ENCODE assay signal across 8 cellular contexts in the genomic region with DNA sequence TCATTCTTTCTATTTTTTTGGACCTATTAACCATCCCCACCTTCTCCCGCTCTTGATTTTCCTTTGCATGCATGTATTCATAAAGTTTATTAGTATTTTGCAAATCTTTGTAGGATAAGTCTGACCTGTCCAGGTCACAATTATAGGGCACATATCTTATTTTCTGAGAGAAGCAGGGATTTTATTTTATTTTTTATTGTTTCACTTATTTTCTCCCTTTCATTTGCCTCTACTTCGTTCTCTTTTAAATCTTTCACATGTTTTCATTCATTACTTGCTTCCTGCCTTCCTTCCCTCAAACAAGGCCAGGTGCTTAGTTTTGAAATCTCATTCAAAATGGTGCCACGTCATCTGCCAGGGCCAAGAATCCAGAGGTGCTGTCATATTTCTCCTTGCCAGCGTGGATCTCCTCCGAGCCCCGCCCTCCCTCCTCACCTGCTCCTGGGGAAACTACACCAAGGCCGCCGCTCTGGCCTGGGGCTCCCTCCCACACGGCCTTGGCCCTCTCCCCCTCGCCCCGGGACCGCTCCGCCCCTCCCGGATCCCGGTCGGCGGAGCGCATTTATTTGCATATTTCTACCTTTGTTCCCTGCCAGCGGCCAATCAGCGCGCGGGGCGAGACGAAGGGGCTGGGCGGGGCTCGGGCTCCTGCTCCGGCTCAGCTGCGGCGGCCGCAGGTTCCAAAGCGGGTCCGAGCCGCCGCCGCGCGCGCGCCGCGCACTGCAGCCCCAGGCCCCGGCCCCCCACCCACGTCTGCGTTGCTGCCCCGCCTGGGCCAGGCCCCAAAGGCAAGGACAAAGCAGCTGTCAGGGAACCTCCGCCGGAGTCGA. TPM values are rescaled to one million over a fixed set of nuclear protein-coding genes. Genes with fewer than 3 reads are reported as not detected.
DNase-seq lines count a peak whose midpoint lies in the region; ATAC-seq and TF ChIP-seq lines count a peak whose summit lies in the region.

A gene (plus strand): TSS at position 654 of the 830 bp plus-strand sequence. CDS start 213 bp downstream, outside the sequence.

- intact Hi-C loops in Caco-2 (cut with micrococcal nuclease; ENCODE audit: unreplicated experiment): loop anchor here (1.0 to 5.0 kb wide), 5 partner anchors 9 to 156 kb away; no protein-coding TSS in a partner anchor
- intact Hi-C loops in Right ventricle myocardium superior (cut with DNase I): no loop called here

- no peak for TF ChIP-seq POLR2A in NB4 (IDR thresholded peaks at IDR 0.05; ENCODE audit: extremely low read depth, insufficient read length)

- WGBS in thymus: 3% methylated on average over 48 of the region's 48 CpGs

- peak within 1 kb of the TSS; percentile 91 for H3K27ac Mint-ChIP-seq in Caco-2 (ENCODE audit: unreplicated experiment)

- no peaks in the 10 kb centered on the region for H3K27me3 ChIP-seq in Caco-2 (replicated peaks; ENCODE audit: control insufficient read depth, insufficient read depth, low read length)
- no peaks in the 10 kb centered on the region for H3K27me3 ChIP-seq in adipocyte (replicated peaks; ENCODE audit: control insufficient read depth, insufficient read depth, low read length)
- H3K27me3 ChIP-seq in thymus (ENCODE audit: control insufficient read depth, insufficient read depth): peaks cover 4% of the 10 kb centered on the region

- peak within 1 kb of the TSS; percentile 92 for H3K4me3 Mint-ChIP-seq in Caco-2 (ENCODE audit: unreplicated experiment)

- H3K9me3 Mint-ChIP-seq in Caco-2 (ENCODE audit: unreplicated experiment): no peaks in the 10 kb centered on the region

- H3K27me3 Mint-ChIP-seq in Caco-2 (ENCODE audit: insufficient read depth, unreplicated experiment): no peaks in the 10 kb centered on the region

- TSS peak; percentile 60 for BruUV-seq in Caco-2 (replicated peaks; lab: Mats Ljungman, UMichigan)

- CTCF ChIA-PET in Caco-2 (lab: Charles Lee): interaction anchor here (1.0 kb wide), 1 partner anchor 51 kb away, joined by 6 read pairs; no protein-coding TSS in a partner anchor

- no peak for TF ChIP-seq CTCF in Caco-2 (IDR thresholded peaks at IDR 0.05; ENCODE audit: insufficient read depth in 1 of 2, low read depth in 1 of 2, low read length in 1 of 2, severe bottlenecking in 1 of 2, unreplicated experiment in 1 of 2)
- no peak for TF ChIP-seq CTCF in NB4 (IDR thresholded peaks at IDR 0.05; ENCODE audit: low read depth, low read length)
- no peak for TF ChIP-seq CTCF in omental fat pad (IDR thresholded peaks at IDR 0.05)

- H3K4me3 ChIP-seq in Caco-2 (ENCODE audit: low read depth, low read length) (peak within 1 kb of the TSS; percentile 91), NB4 (ENCODE audit: low read depth, low read length) (peak within 1 kb of the TSS; percentile 58), adipocyte (ENCODE audit: low read length) (peak within 1 kb of the TSS; percentile 87), thymus (ENCODE audit: low read length) (peak within 1 kb of the TSS; percentile 68)

- in situ Hi-C loops in SK-MEL-5 (cut with HindIII; ENCODE audit: low pct_unique_long_range_greater_than_20kb, low sequenced_read_pairs): no loop called here

- DNase-seq in Caco-2 (peak; percentile 98 to 99), H4 (ENCODE audit: low spot score) (peak; percentile 93), NB4 (ENCODE audit: low read depth) (peak; percentile 88), SK-MEL-5 (ENCODE audit: low read depth, low spot score) (peak; percentile 91), adipocyte (ENCODE audit: low read depth) (peak; percentile 70), Right ventricle myocardium superior (peak; percentile 86), omental fat pad (ENCODE audit: low spot score) (peak; percentile 50)

- H3K27ac ChIP-seq in thymus (ENCODE audit: low read depth): peak within 1 kb of the TSS; percentile 31

- peaks cover 20% of the 10 kb centered on the region for H3K4me1 Mint-ChIP-seq in Caco-2 (ENCODE audit: low read depth, unreplicated experiment)

- ATAC-seq in Right ventricle myocardium superior (ENCODE audit: poor library complexity) (peak; percentile 99), omental fat pad (ENCODE audit: low FRiP score) (peak; percentile 87)

- peaks cover 16% of the 10 kb centered on the region for H3K36me3 Mint-ChIP-seq in Caco-2 (ENCODE audit: insufficient read depth, unreplicated experiment)

- peak within 1 kb of the TSS; percentile 67 for H3K9ac ChIP-seq in adipocyte (ENCODE audit: low read length)

- H3K36me3 ChIP-seq in Caco-2 (ENCODE audit: control insufficient read depth, insufficient read depth, low read length): no peaks in the 10 kb centered on the region
- H3K36me3 ChIP-seq in adipocyte (ENCODE audit: control insufficient read depth, insufficient read depth, low read length, severe bottlenecking): no peaks in the 10 kb centered on the region
- no peaks in the 10 kb centered on the region for H3K36me3 ChIP-seq in thymus (ENCODE audit: control insufficient read depth, insufficient read depth)

- H3K4me1 ChIP-seq in Caco-2 (peaks cover 20% of the 10 kb centered on the region), adipocyte (ENCODE audit: control insufficient read depth, insufficient read depth, low read length) (no peaks in the 10 kb centered on the region), thymus (ENCODE audit: control insufficient read depth, insufficient read depth, low read length) (peaks cover 8% of the 10 kb centered on the region)

- POLR2A ChIA-PET in Caco-2 (lab: Charles Lee): no interaction called here

- H3K9me3 ChIP-seq in Caco-2 (no peaks in the 10 kb centered on the region), adipocyte (ENCODE audit: control insufficient read depth, low read length) (no peaks in the 10 kb centered on the region), thymus (ENCODE audit: control insufficient read depth) (no peaks in the 10 kb centered on the region)

RNA-seq across cellular contexts. Expression of the gene that starts here (rescaled TPM):
- 193 and 208 TPM in 2 replicates for total RNA-seq in Caco-2 (2022)
- total RNA-seq in H4 (2014; rRNA removed; shearing (Covaris generic)): 55.0 and 80.5 TPM in 2 replicates
- 36.7 and 38.7 TPM in 2 replicates for total RNA-seq in SK-MEL-5 (2014; rRNA removed; shearing (Covaris generic))
- polyA plus RNA-seq in SK-MEL-5 (2015; cell fraction: cytosol; rRNA removed): 55.5 and 59.7 TPM in 2 replicates
- 9.8 and 13.9 TPM in 2 replicates for polyA plus RNA-seq in SK-MEL-5 (2015; cell fraction: nucleus; rRNA removed)
- 14.8 TPM for total RNA-seq in Right ventricle myocardium superior
- total RNA-seq in omental fat pad: 100 to 1,000 TPM in 1 of 4 donors, 10 to 100 TPM in 3; 15.2 to 111 (median 30.5) TPM
- polyA plus RNA-seq in thymus: 51.9 TPM

Comparison
In these comparisons a context has a peak if more than half of its experiments do, and no peak if none do; other contexts are left out.
1. Peak in every context shown above with its lines: DNase-seq, ATAC-seq, H3K4me3 ChIP-seq and H3K27ac ChIP-seq.